6 cellular contexts compared by ENCODE assay signal in the genomic region with DNA sequence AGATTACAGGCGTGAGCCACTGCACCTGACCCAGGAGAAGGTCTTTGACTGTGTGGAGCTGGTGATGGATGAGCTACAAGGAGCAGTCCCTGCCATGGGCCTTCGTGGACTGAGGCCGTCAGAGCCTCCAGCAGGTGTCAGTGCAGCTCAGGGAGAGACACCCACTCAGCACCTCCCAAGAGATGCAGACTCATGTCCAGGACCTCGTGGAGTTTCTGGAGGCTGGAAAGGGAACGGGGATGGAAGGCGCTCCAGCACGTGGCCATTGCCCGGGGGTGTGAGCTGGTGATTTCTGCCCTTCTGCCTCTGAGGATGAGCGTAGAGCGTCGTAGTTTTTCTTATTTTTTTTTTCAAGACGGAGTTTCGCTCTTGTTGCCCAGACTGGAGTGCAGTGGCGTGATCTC. TPM values are rescaled to one million over a fixed set of nuclear protein-coding genes. Genes with fewer than 3 reads are reported as not detected.
DNase-seq lines count a peak whose midpoint lies in the region; ATAC-seq, FAIRE-seq and TF ChIP-seq lines count a peak whose summit lies in the region.

No MANE protein-coding gene starts in this region.

- H3K36me3 ChIP-seq in K562 (ENCODE audit: control insufficient read depth, insufficient read depth, low read length) = peaks cover 15% of the 10 kb centered on the region; the same call in 1 of the 3 replicates
- H3K36me3 ChIP-seq in ovary = no peaks in the 10 kb centered on the region

- POLR2A ChIA-PET in K562 (lab: Yijun Ruan, JAX) = interaction anchor here (0.5 to 2.2 kb wide), 9 partner anchors 10 to 211 kb away, joined by 3 to 17 read pairs (median 4); a partner anchor contains a TSS

- in situ Hi-C loops in K562 (cut with MboI) = loop anchor here (5.0 kb wide), 1 partner anchor 160 kb away; no protein-coding TSS in a partner anchor

- no peaks in the 10 kb centered on the region for H3K9me1 ChIP-seq in K562 (ENCODE audit: control insufficient read depth, insufficient read depth, low read length)

- no TSS peak for BruUV-seq in K562 (replicated peaks; lab: Mats Ljungman, UMichigan)

- H4K20me1 ChIP-seq in K562 (replicated peaks; ENCODE audit: control insufficient read depth, insufficient read depth, low read length) = no peaks in the 10 kb centered on the region

- CTCF ChIA-PET in K562 (lab: Yijun Ruan, JAX; ENCODE audit: low intra/inter-chr PET ratio) = no interaction called here

- no peak overlapping the region for H3K27ac ChIP-seq in K562 (ENCODE audit: extremely low read depth, low read depth, low read length)
- H3K27ac ChIP-seq in ovary = no peak overlapping the region

- FAIRE-seq in D721Med (lab: Jason Lieb, UNC) = no peak
- peak; percentile 94 for FAIRE-seq in K562 (lab: Jason Lieb, UNC)

- TF ChIP-seq CTCF in D721Med (IDR thresholded peaks at IDR 0.05; ENCODE audit: insufficient read depth, missing control alignments) = peak; percentile 59
- TF ChIP-seq CTCF in K562 (IDR thresholded peaks at IDR 0.05 in 2 of 3, conservative IDR thresholded peaks at IDR 0.05 in 1 of 3; ENCODE audit: insufficient read depth in 2 of 3, low read depth in 1 of 3, low read length in 3 of 3) = peak; percentile 82 to 86 (median 82)
- TF ChIP-seq CTCF in ovary (IDR thresholded peaks at IDR 0.05) = no peak

- 0 out of 2 replicates have a peak overlapping the region, but pooled peaks have one; percentile 63 for H2AFZ ChIP-seq in K562 (ENCODE audit: low read depth, low read length)

- H3K9me3 ChIP-seq in K562 (replicated peaks; ENCODE audit: control insufficient read depth, insufficient read depth, low read depth, low read length) (no peaks in the 10 kb centered on the region), ovary (no peaks in the 10 kb centered on the region)

- TF ChIP-seq EP300 in K562 (IDR thresholded peaks at IDR 0.05; ENCODE audit: low read length) = no peak
- no peak for TF ChIP-seq EP300 in ovary (IDR thresholded peaks at IDR 0.05)

- H3K4me2 ChIP-seq in K562 (ENCODE audit: insufficient read depth, low read length) = no peak overlapping the region

- intact Hi-C loops in K562 (cut with micrococcal nuclease) (no loop called here), ovary (cut with DNase I) (no loop called here)

- no peak for TF ChIP-seq POLR2A in K562 (conservative IDR thresholded peaks at IDR 0.05)
- no peak for TF ChIP-seq POLR2A in ovary (IDR thresholded peaks at IDR 0.05)

- WGBS in K562 (ENCODE audit: insufficient coverage, low coverage, missing lambda C conversion rate) = 40% methylated on average over 14 of the region's 14 CpGs
- 39 to 45% (median 39%) methylated on average over 14 of the region's 14 CpGs for WGBS in ovary, 3 donors

- no peaks in the 10 kb centered on the region for H3K27me3 ChIP-seq in K562 (ENCODE audit: control insufficient read depth in 2 of 2, insufficient read depth in 2 of 2, low read length in 2 of 2)
- no peaks in the 10 kb centered on the region for H3K27me3 ChIP-seq in ovary

- no peaks in the 10 kb centered on the region for H3K79me2 ChIP-seq in K562 (ENCODE audit: control insufficient read depth, insufficient read depth, low read length)

- peak; percentile 100 for ATAC-seq in K562
- ATAC-seq in GM21390 (IDR thresholded peaks at IDR 0.05; ENCODE audit: unreplicated experiment) = no peak
- no peak for ATAC-seq in HG02610 (IDR thresholded peaks at IDR 0.05; ENCODE audit: unreplicated experiment)

- H3K9ac ChIP-seq in K562 (ENCODE audit: insufficient read depth in 1 of 2, low read depth in 2 of 2, low read length in 2 of 2) = no peak overlapping the region

- DNase-seq in D721Med (ENCODE audit: insufficient read length, low spot score) (no peak), M059J (ENCODE audit: low read depth) (peak; percentile 73), K562 (ENCODE audit: extremely low read depth in 1 of 4, low spot score in 3 of 4) (peak; percentile 60 to 86 (median 74)), ovary (peak in 4 of 5 donors; percentile 25 to 40 (median 28))

- H3K4me1 ChIP-seq in K562 (replicated peaks in 1 of 2; ENCODE audit: control insufficient read depth in 2 of 2, insufficient read depth in 2 of 2, low read length in 2 of 2) = no peaks in the 10 kb centered on the region
- H3K4me1 ChIP-seq in ovary (ENCODE audit: insufficient read depth) = no peaks in the 10 kb centered on the region

- TF ChIP-seq RAD21 in K562 (CRISPR knock-in tag; conservative IDR thresholded peaks at IDR 0.05 in 1 of 2, IDR thresholded peaks at IDR 0.05 in 1 of 2) = peak; percentile 40 to 81; a peak in 3 of 4 replicates

- H3K4me3 ChIP-seq in K562 = no peak overlapping the region
- H3K4me3 ChIP-seq in ovary = no peak overlapping the region

RNA-seq across cellular contexts. Expression of a gene that starts 9.5 kb away (rescaled TPM):
- total RNA-seq in M059J (2014; rRNA removed; shearing (Covaris generic)) = 1.7 TPM in 2 replicates
- 16.4 and 68.0 TPM in 2 replicates for total RNA-seq in K562 (2011; cell fraction: chromatin; rRNA removed; ENCODE audit: low replicate concordance)
- total RNA-seq in K562 (2011; cell fraction: nucleolus; rRNA removed) = 100 and 103 TPM in 2 replicates
- total RNA-seq in K562 (2011; cell fraction: nucleoplasm; rRNA removed) = 32.4 and 39.2 TPM in 2 replicates
- total RNA-seq in K562 (2014; rRNA removed) (38.5 and 46.9 TPM in 2 replicates), K562 (2014; rRNA removed; fragmentation: Illumina TruSeq; extraction: Trizol) (3.4 and 4.6 TPM in 2 replicates), K562 (2015; rRNA removed; fragmentation: Illumina TruSeq; extraction: Trizol) (14.8 and 16.4 TPM in 2 replicates), K562 (2021) (45.8 and 49.2 TPM in 2 replicates), ovary (10 to 100 TPM in 4 of 7 donors, 1 to 10 TPM in 3; 6.4 to 16.3 (median 11.2) TPM)
- polyA plus RNA-seq in K562 (2011; rRNA removed) (8.6 and 13.0 TPM in 2 replicates), K562 (2014; fragmentation: Illumina TruSeq; extraction: Trizol) (8.8 and 14.8 TPM in 2 replicates), K562 (2014; fragmentation: Nextera tagmentation; extraction: Ambion mirVana) (1 to 10 TPM; 3.9 to 7.0 TPM), K562 (2014; rRNA removed) (23.9 and 27.3 TPM in 2 replicates), ovary (1 to 10 TPM in 1 of 2 donors, under 1 TPM in 1; 0.85 to 5.3 TPM)
- 18.4 and 58.5 TPM in 2 replicates for polyA plus RNA-seq in K562 (2011; cell fraction: cytosol; rRNA removed)
- 14.8 and 30.5 TPM in 2 replicates for polyA plus RNA-seq in K562 (2011; cell fraction: nucleus; rRNA removed)
- 20.5 and 29.0 TPM in 2 replicates for polyA plus RNA-seq in K562 (2012)
- polyA minus RNA-seq in K562 (2011; rRNA and poly(A)+ RNA removed) = 2.8 and 4.9 TPM in 2 replicates
- 27.4 and 32.4 TPM in 2 replicates for polyA minus RNA-seq in K562 (2011; cell fraction: cytosol; rRNA and poly(A)+ RNA removed)
- 13.6 and 14.0 TPM in 2 replicates for polyA minus RNA-seq in K562 (2011; cell fraction: nucleus; rRNA and poly(A)+ RNA removed)

RNA-seq across cellular contexts. Expression of a gene that starts 15.1 kb away (rescaled TPM):
- total RNA-seq in M059J (2014; rRNA removed; shearing (Covaris generic)) = not detected in 2 replicates
- total RNA-seq in K562 (2011; cell fraction: chromatin; rRNA removed; ENCODE audit: low replicate concordance) = 6.4 and 15.4 TPM in 2 replicates
- 16.8 and 18.8 TPM in 2 replicates for total RNA-seq in K562 (2011; cell fraction: nucleolus; rRNA removed)
- 11.7 and 13.1 TPM in 2 replicates for total RNA-seq in K562 (2011; cell fraction: nucleoplasm; rRNA removed)
- total RNA-seq in K562 (2014; rRNA removed) (19.1 and 25.9 TPM in 2 replicates), K562 (2014; rRNA removed; fragmentation: Illumina TruSeq; extraction: Trizol) (1.6 and 2.0 TPM in 2 replicates), K562 (2015; rRNA removed; fragmentation: Illumina TruSeq; extraction: Trizol) (3.3 and 4.0 TPM in 2 replicates), K562 (2021) (24.5 and 29.5 TPM in 2 replicates), ovary (10 to 100 TPM in 1 of 7 donors, 1 to 10 TPM in 6; 1.3 to 13.8 (median 4.6) TPM)
- polyA plus RNA-seq in K562 (2011; rRNA removed) (5.2 and 7.6 TPM in 2 replicates), K562 (2014; fragmentation: Illumina TruSeq; extraction: Trizol) (6.2 and 7.2 TPM in 2 replicates), K562 (2014; fragmentation: Nextera tagmentation; extraction: Ambion mirVana) (not detected), K562 (2014; rRNA removed) (13.8 and 17.8 TPM in 2 replicates), ovary (1 to 10 TPM; 2.6 to 3.4 TPM)
- 10.4 and 26.9 TPM in 2 replicates for polyA plus RNA-seq in K562 (2011; cell fraction: cytosol; rRNA removed)
- polyA plus RNA-seq in K562 (2011; cell fraction: nucleus; rRNA removed) = 13.1 and 17.8 TPM in 2 replicates
- polyA plus RNA-seq in K562 (2012) = 6.1 and 8.4 TPM in 2 replicates
- polyA minus RNA-seq in K562 (2011; rRNA and poly(A)+ RNA removed) = 1.3 and 1.8 TPM in 2 replicates
- polyA minus RNA-seq in K562 (2011; cell fraction: cytosol; rRNA and poly(A)+ RNA removed) = 9.5 and 11.2 TPM in 2 replicates
- polyA minus RNA-seq in K562 (2011; cell fraction: nucleus; rRNA and poly(A)+ RNA removed) = 9.2 and 12.6 TPM in 2 replicates

RNA-seq across cellular contexts. Expression of a gene that starts 31.9 kb away (rescaled TPM):
- total RNA-seq in M059J (2014; rRNA removed; shearing (Covaris generic)) = 41.8 and 73.9 TPM in 2 replicates
- 20.6 and 61.7 TPM in 2 replicates for total RNA-seq in K562 (2011; cell fraction: chromatin; rRNA removed; ENCODE audit: low replicate concordance)
- 48.5 and 57.8 TPM in 2 replicates for total RNA-seq in K562 (2011; cell fraction: nucleolus; rRNA removed)
- total RNA-seq in K562 (2011; cell fraction: nucleoplasm; rRNA removed) = 24.1 and 26.4 TPM in 2 replicates
- 50.0 and 57.8 TPM in 2 replicates for total RNA-seq in K562 (2014; rRNA removed)
- 13.8 and 17.6 TPM in 2 replicates for total RNA-seq in K562 (2014; rRNA removed; fragmentation: Illumina TruSeq; extraction: Trizol)
- total RNA-seq in K562 (2015; rRNA removed; fragmentation: Illumina TruSeq; extraction: Trizol) = 29.7 and 30.5 TPM in 2 replicates
- 81.2 and 84.0 TPM in 2 replicates for total RNA-seq in K562 (2021)
- 38.3 and 49.6 TPM in 2 replicates for polyA plus RNA-seq in K562 (2011; rRNA removed)
- polyA plus RNA-seq in K562 (2011; cell fraction: cytosol; rRNA removed) = 51.9 and 81.6 TPM in 2 replicates
- polyA plus RNA-seq in K562 (2011; cell fraction: nucleus; rRNA removed) = 55.4 and 66.0 TPM in 2 replicates
- polyA plus RNA-seq in K562 (2012) = 61.8 and 81.8 TPM in 2 replicates
- 28.4 and 52.9 TPM in 2 replicates for polyA plus RNA-seq in K562 (2014; fragmentation: Illumina TruSeq; extraction: Trizol)
- under 1 TPM; 0.24 to 0.49 TPM for polyA plus RNA-seq in K562 (2014; fragmentation: Nextera tagmentation; extraction: Ambion mirVana)
- 56.2 and 57.1 TPM in 2 replicates for polyA plus RNA-seq in K562 (2014; rRNA removed)
- polyA minus RNA-seq in K562 (2011; rRNA and poly(A)+ RNA removed) = 22.0 and 33.8 TPM in 2 replicates
- polyA minus RNA-seq in K562 (2011; cell fraction: cytosol; rRNA and poly(A)+ RNA removed) = 41.6 and 47.4 TPM in 2 replicates
- 11.4 and 18.9 TPM in 2 replicates for polyA minus RNA-seq in K562 (2011; cell fraction: nucleus; rRNA and poly(A)+ RNA removed)
- 10 to 100 TPM; 20.3 to 56.6 (median 44.5) TPM for total RNA-seq in ovary
- 10 to 100 TPM; 10.9 to 50.8 TPM for polyA plus RNA-seq in ovary

RNA-seq across cellular contexts. Expression of a gene that starts 35.9 kb away (rescaled TPM):
- not detected in 2 replicates for total RNA-seq in M059J (2014; rRNA removed; shearing (Covaris generic))
- total RNA-seq in K562 (2011; cell fraction: chromatin; rRNA removed; ENCODE audit: low replicate concordance) = not detected in 2 replicates
- total RNA-seq in K562 (2011; cell fraction: nucleolus; rRNA removed) = not detected in 2 replicates
- not detected in 2 replicates for total RNA-seq in K562 (2011; cell fraction: nucleoplasm; rRNA removed)
- total RNA-seq in K562 (2014; rRNA removed) (not detected in 2 replicates), K562 (2014; rRNA removed; fragmentation: Illumina TruSeq; extraction: Trizol) (not detected in 2 replicates), K562 (2015; rRNA removed; fragmentation: Illumina TruSeq; extraction: Trizol) (not detected in 2 replicates), K562 (2021) (not detected in 2 replicates), ovary (not detected)
- polyA plus RNA-seq in K562 (2011; rRNA removed) (not detected in 2 replicates), K562 (2014; fragmentation: Illumina TruSeq; extraction: Trizol) (not detected in 2 replicates), K562 (2014; fragmentation: Nextera tagmentation; extraction: Ambion mirVana) (not detected), K562 (2014; rRNA removed) (not detected in 2 replicates), ovary (not detected)
- polyA plus RNA-seq in K562 (2011; cell fraction: cytosol; rRNA removed) = not detected in 2 replicates
- not detected in 2 replicates for polyA plus RNA-seq in K562 (2011; cell fraction: nucleus; rRNA removed)
- polyA plus RNA-seq in K562 (2012) = 1.4 TPM in 2 replicates
- polyA minus RNA-seq in K562 (2011; rRNA and poly(A)+ RNA removed) = not detected in 2 replicates
- not detected in 2 replicates for polyA minus RNA-seq in K562 (2011; cell fraction: cytosol; rRNA and poly(A)+ RNA removed)
- 0.44 TPM in 1 of 2 replicates, not detected in the other for polyA minus RNA-seq in K562 (2011; cell fraction: nucleus; rRNA and poly(A)+ RNA removed)

RNA-seq across cellular contexts. Expression of a gene that starts 45.9 kb away (rescaled TPM):
- 273 and 381 TPM in 2 replicates for total RNA-seq in M059J (2014; rRNA removed; shearing (Covaris generic))
- total RNA-seq in K562 (2011; cell fraction: chromatin; rRNA removed; ENCODE audit: low replicate concordance) = 122 and 317 TPM in 2 replicates
- 269 and 300 TPM in 2 replicates for total RNA-seq in K562 (2011; cell fraction: nucleolus; rRNA removed)
- total RNA-seq in K562 (2011; cell fraction: nucleoplasm; rRNA removed) = 142 and 195 TPM in 2 replicates
- total RNA-seq in K562 (2014; rRNA removed) (264 and 325 TPM in 2 replicates), K562 (2014; rRNA removed; fragmentation: Illumina TruSeq; extraction: Trizol) (86.3 and 117 TPM in 2 replicates), K562 (2015; rRNA removed; fragmentation: Illumina TruSeq; extraction: Trizol) (287 and 291 TPM in 2 replicates), K562 (2021) (425 and 437 TPM in 2 replicates), ovary (100 to 1,000 TPM in 6 of 7 donors, 10 to 100 TPM in 1; 88.0 to 234 (median 175) TPM)
- polyA plus RNA-seq in K562 (2011; rRNA removed) (268 and 271 TPM in 2 replicates), K562 (2014; fragmentation: Illumina TruSeq; extraction: Trizol) (393 and 490 TPM in 2 replicates), K562 (2014; fragmentation: Nextera tagmentation; extraction: Ambion mirVana) (10 to 100 TPM; 24.1 to 51.3 TPM), K562 (2014; rRNA removed) (426 and 443 TPM in 2 replicates), ovary (10 to 100 TPM; 62.8 to 88.6 TPM)
- polyA plus RNA-seq in K562 (2011; cell fraction: cytosol; rRNA removed) = 337 and 660 TPM in 2 replicates
- polyA plus RNA-seq in K562 (2011; cell fraction: nucleus; rRNA removed) = 333 and 371 TPM in 2 replicates
- 429 and 432 TPM in 2 replicates for polyA plus RNA-seq in K562 (2012)
- 130 and 204 TPM in 2 replicates for polyA minus RNA-seq in K562 (2011; rRNA and poly(A)+ RNA removed)
- 222 and 247 TPM in 2 replicates for polyA minus RNA-seq in K562 (2011; cell fraction: cytosol; rRNA and poly(A)+ RNA removed)
- 108 and 161 TPM in 2 replicates for polyA minus RNA-seq in K562 (2011; cell fraction: nucleus; rRNA and poly(A)+ RNA removed)

Comparison
In these comparisons a context has a peak if more than half of its experiments do, and no peak if none do; other contexts are left out.
1. CTCF ChIP-seq: peak in D721Med (single experiment) and K562 (3 of 3); none in ovary (0 of 3).